ENCODE assay signal across 8 cellular contexts in genomic region chr12:47757840-47758583, GRCh38. TPM values are rescaled to one million over a fixed set of nuclear protein-coding genes. Genes with fewer than 3 reads are reported as not detected.
DNase-seq lines count a peak whose midpoint lies in the region; ATAC-seq and TF ChIP-seq lines count a peak whose summit lies in the region.

No MANE protein-coding gene starts in this region.

- H3K27me3 ChIP-seq in ascending aorta = no peaks in the 10 kb centered on the region

- ATAC-seq in GM19467 (IDR thresholded peaks at IDR 0.05; ENCODE audit: unreplicated experiment) (no peak), GM21825 (IDR thresholded peaks at IDR 0.05; ENCODE audit: unreplicated experiment) (no peak)

- H3K36me3 ChIP-seq in ascending aorta = no peaks in the 10 kb centered on the region

- H3K27ac ChIP-seq in ascending aorta = peak overlapping the region; percentile 87 to 94
- peak overlapping the region in 18 of 21 experiments; percentile 48 to 91 (median 80) for H3K27ac ChIP-seq in skin epidermis

- DNase-seq in HT-29 (ENCODE audit: low spot score) (peak; percentile 39), ascending aorta (ENCODE audit: low spot score in 2 of 2) (no peak), iPS-NIHi11 (ENCODE audit: low spot score) (peak; percentile 52), SHP77 treated with DMSO at 0.1 percent for 48 hours (lab: John Stamatoyannopoulos, UW) (no peak), dedifferentiated amniotic fluid mesenchymal stem cell (ENCODE audit: extremely low spot score) (no peak)

- no peaks in the 10 kb centered on the region for H3K9me3 ChIP-seq in ascending aorta

- TF ChIP-seq CTCF in ascending aorta (IDR thresholded peaks at IDR 0.05) = no peak

- peaks cover 22 to 42% of the 10 kb centered on the region in 2 donors for H3K4me1 ChIP-seq in ascending aorta

- peak overlapping the region; percentile 80 to 81 for H3K4me3 ChIP-seq in ascending aorta
- H3K4me3 ChIP-seq in skin epidermis = peak overlapping the region; percentile 42 to 55 (median 49)

- intact Hi-C loops in ascending aorta (cut with DNase I) = no loop called here

RNA-seq across cellular contexts. Expression of gene RAPGEF3, which starts 0.7 kb away (rescaled TPM):
- 38.2 and 44.1 TPM in 2 replicates for total RNA-seq in HT-29 (2014; rRNA removed; shearing (Covaris generic))
- total RNA-seq in ascending aorta = 165 TPM

RNA-seq across cellular contexts. Expression of gene SLC48A1, which starts 15.0 kb away (rescaled TPM):
- total RNA-seq in HT-29 (2014; rRNA removed; shearing (Covaris generic)) = 31.1 and 35.7 TPM in 2 replicates
- 144 TPM for total RNA-seq in ascending aorta

RNA-seq across cellular contexts. Expression of gene ENDOU, which starts 32.7 kb away (rescaled TPM):
- total RNA-seq in HT-29 (2014; rRNA removed; shearing (Covaris generic)) = not detected in 2 replicates
- not detected for total RNA-seq in ascending aorta

RNA-seq across cellular contexts. Expression of gene RPAP3, which starts 52.2 kb away (rescaled TPM):
- 8.6 and 9.4 TPM in 2 replicates for total RNA-seq in HT-29 (2014; rRNA removed; shearing (Covaris generic))
- total RNA-seq in ascending aorta = 8.1 TPM

Comparison
In these comparisons a context has a peak if more than half of its experiments do, and no peak if none do; other contexts are left out.
1. DNase-seq: peak in HT-29 (single experiment) and iPS-NIHi11 (single experiment); none in ascending aorta (0 of 2), SHP77 treated with DMSO at 0.1 percent for 48 hours (single experiment) and dedifferentiated amniotic fluid mesenchymal stem cell (single experiment).